8 cellular contexts compared by ENCODE assay signal in genomic region chr17:83205387-83206035, GRCh38.
DNase-seq lines count a peak whose midpoint lies in the region; ATAC-seq and TF ChIP-seq lines count a peak whose summit lies in the region.
"Not testable (repeated sequence)": the region's sequence is repeated elsewhere in the genome, so short reads cannot be mapped to it uniquely, and the experiment has no call there.

No MANE protein-coding gene starts in this region.

- H3K27me3 ChIP-seq in OCI-LY3 (ENCODE audit: low read depth, low read length), result peaks cover 17% of the 10 kb centered on the region

- H3K4me1 Mint-ChIP-seq in activated naive CD8-positive, alpha-beta T cell treated with anti-CD3 and anti-CD28 coated beads, Interleukin-2, amount 10 ng/mL, durations not matched to agents 7 days and 5 days, result peaks cover 28% of the 10 kb centered on the region

- H3K27me3 Mint-ChIP-seq in activated naive CD8-positive, alpha-beta T cell treated with anti-CD3 and anti-CD28 coated beads, Interleukin-2, amount 10 ng/mL, durations not matched to agents 7 days and 5 days, result not testable (repeated sequence)

- DNase-seq in AG09309 (ENCODE audit: low read depth); GM13977 (ENCODE audit: low spot score): not testable (repeated sequence)
- DNase-seq in activated CD4-positive, alpha-beta T cell treated with anti-CD3 and anti-CD28 coated beads for 48 hours, result peak; percentile 78
- DNase-seq in activated naive CD8-positive, alpha-beta T cell treated with anti-CD3 and anti-CD28 coated beads, Interleukin-2, amount 10 ng/mL, durations not matched to agents 7 days and 5 days, result peak; percentile 90
- peak; percentile 68 for DNase-seq in fibroblast of mammary gland (ENCODE audit: low read depth)
- peak; percentile 90 for DNase-seq in mesenteric fat pad (ENCODE audit: low spot score)
- DNase-seq in stimulated activated CD4-positive, alpha-beta T cell treated with anti-CD3 and anti-CD28 coated beads, Interleukin-1b, Interleukin-23, amount 100 ng/mL, for 48 hours, result peak; percentile 68

- 0 out of 2 replicates have a peak overlapping the region, but pooled peaks have one; percentile 26 for H3K9ac ChIP-seq in OCI-LY3 (ENCODE audit: low read length)

- not testable (repeated sequence) for H2AFZ ChIP-seq in OCI-LY3 (ENCODE audit: low read depth, low read length)

- not testable (repeated sequence) for ATAC-seq in activated naive CD8-positive, alpha-beta T cell treated with anti-CD3 and anti-CD28 coated beads, Interleukin-2, amount 10 ng/mL, durations not matched to agents 7 days and 5 days (ENCODE audit: low read depth)

- not testable (repeated sequence) for H3K4me1 ChIP-seq in OCI-LY3 (ENCODE audit: low read length)

- not testable (repeated sequence) for H3K4me3 Mint-ChIP-seq in activated naive CD8-positive, alpha-beta T cell treated with anti-CD3 and anti-CD28 coated beads, Interleukin-2, amount 10 ng/mL, durations not matched to agents 7 days and 5 days

- H3K36me3 ChIP-seq in OCI-LY3 (replicated peaks; ENCODE audit: low read depth, low read length), result not testable (repeated sequence)

- H3K4me2 ChIP-seq in OCI-LY3 (ENCODE audit: low read length), result peak overlapping the region; percentile 46

- POLR2A ChIA-PET in activated naive CD8-positive, alpha-beta T cell treated with anti-CD3 and anti-CD28 coated beads, Interleukin-2, amount 10 ng/mL, durations not matched to agents 7 days and 5 days (lab: Charles Lee), result not testable (repeated sequence)

- TF ChIP-seq CTCF in AG09309 (IDR thresholded peaks at IDR 0.05; ENCODE audit: control insufficient read depth, insufficient read depth, low read depth, low read length, missing control alignments) (peak; percentile 50), GM13977 (IDR thresholded peaks at IDR 0.05; ENCODE audit: extremely low read depth, insufficient read depth, missing control alignments) (peak; percentile 65), OCI-LY3 (IDR thresholded peaks at IDR 0.05; ENCODE audit: low read depth, low read length) (peak; percentile 42)
- TF ChIP-seq CTCF in fibroblast of mammary gland (conservative IDR thresholded peaks at IDR 0.05; ENCODE audit: control insufficient read depth, insufficient read depth, low read depth, low read length), result not testable (repeated sequence)

- H3K9me3 ChIP-seq in OCI-LY3 (ENCODE audit: insufficient read depth, low read length), result not testable (repeated sequence)

- H4K20me1 ChIP-seq in OCI-LY3 (ENCODE audit: insufficient read depth, low read length), result not testable (repeated sequence)

- H3K27ac Mint-ChIP-seq in activated naive CD8-positive, alpha-beta T cell treated with anti-CD3 and anti-CD28 coated beads, Interleukin-2, amount 10 ng/mL, durations not matched to agents 7 days and 5 days, result not testable (repeated sequence)

- in situ Hi-C loops in GM13977 (cut with MboI; ENCODE audit: low pct_unique_long_range_greater_than_20kb, low sequenced_read_pairs, unreplicated experiment), result not testable (repeated sequence)

- not testable (repeated sequence) for H3K9me3 Mint-ChIP-seq in activated naive CD8-positive, alpha-beta T cell treated with anti-CD3 and anti-CD28 coated beads, Interleukin-2, amount 10 ng/mL, durations not matched to agents 7 days and 5 days

- not testable (repeated sequence) for H3K79me2 ChIP-seq in OCI-LY3 (ENCODE audit: low read length)

- H3K4me3 ChIP-seq in AG09309 (ENCODE audit: control insufficient read depth, low read depth, low read length); fibroblast of mammary gland (ENCODE audit: control insufficient read depth, low read depth, low read length): not testable (repeated sequence)
- peak overlapping the region; percentile 56 for H3K4me3 ChIP-seq in OCI-LY3 (ENCODE audit: low read length)

- H3K36me3 Mint-ChIP-seq in activated naive CD8-positive, alpha-beta T cell treated with anti-CD3 and anti-CD28 coated beads, Interleukin-2, amount 10 ng/mL, durations not matched to agents 7 days and 5 days, result not testable (repeated sequence)

- not testable (repeated sequence) for H3K27ac ChIP-seq in OCI-LY3 (ENCODE audit: low read length)
